In the genomic region with DNA sequence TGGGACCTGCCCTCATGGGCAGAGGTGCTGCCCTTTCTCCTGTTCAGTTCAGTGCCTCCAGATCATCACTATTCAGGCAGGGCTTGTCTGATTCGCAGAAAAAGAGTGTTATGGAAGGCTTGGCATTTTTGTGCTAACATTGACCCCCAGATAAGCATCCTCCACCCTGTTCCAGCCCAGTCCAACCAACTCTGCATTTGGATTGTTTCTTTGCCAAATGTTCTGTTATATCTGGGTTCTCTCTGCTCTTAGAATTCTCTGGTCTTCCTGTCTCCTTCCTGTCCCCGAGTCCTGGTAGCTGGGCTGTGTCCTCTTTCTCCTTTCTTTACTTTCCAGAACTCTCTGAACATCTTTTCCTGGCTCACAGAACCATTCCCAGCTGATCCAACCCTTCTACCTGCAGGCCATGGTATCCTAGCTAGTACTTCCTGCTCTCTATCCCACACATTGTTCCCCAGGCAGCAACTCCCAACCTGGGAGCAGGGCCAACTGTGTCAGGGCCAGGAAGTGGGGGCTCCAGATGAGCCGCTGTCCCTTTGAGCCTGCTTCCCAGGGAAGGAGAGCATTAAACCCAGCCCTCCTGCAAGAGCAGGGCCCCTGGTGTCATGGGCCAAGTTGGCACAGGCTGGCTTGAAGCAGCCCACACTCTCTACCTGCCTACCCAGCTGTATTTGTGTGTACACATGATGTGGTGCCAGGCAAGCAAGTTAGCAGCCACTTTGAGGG, we compare ENCODE assay signal across 18 cellular contexts.
A peak's percentile ranks its signal among the peaks of the same experiment; 100 is the strongest.
DNase-seq lines count a peak whose midpoint lies in the region; ATAC-seq and TF ChIP-seq lines count a peak whose summit lies in the region.
"Had no signal": no experiment of that assay in that cellular context is flagged by ENCODE, and none has a peak within 500 bp of the region (broad histone marks: within the 10 kb centered on the region; RNA-seq: fewer than 3 reads in every experiment).

No MANE protein-coding gene starts in this region.

- intact Hi-C loops in left colon (cut with DNase I, micrococcal nuclease) = no loop called here
- intact Hi-C loops in aorta (cut with DNase I) = no loop called here

- peaks cover 3% of the 10 kb centered on the region for H3K27me3 Mint-ChIP-seq in glutamatergic neuron (ENCODE audit: unreplicated experiment)
- H3K27me3 Mint-ChIP-seq: activated CD8-positive, alpha-beta memory T cell treated with anti-CD3 and anti-CD28 coated beads, Interleukin-2, amount 10 ng/mL, durations not matched to agents 7 days and 5 days; stimulated activated naive CD8-positive, alpha-beta T cell treated with anti-CD3 and anti-CD28 coated beads, Interleukin-15, amount 100 ng/mL, for 72 hours had no signal

- peaks cover 10% of the 10 kb centered on the region for H3K4me1 Mint-ChIP-seq in glutamatergic neuron (ENCODE audit: low read depth, unreplicated experiment)
- H3K4me1 Mint-ChIP-seq: activated CD8-positive, alpha-beta memory T cell treated with anti-CD3 and anti-CD28 coated beads, Interleukin-2, amount 10 ng/mL, durations not matched to agents 7 days and 5 days; memory B cell; stimulated activated naive CD8-positive, alpha-beta T cell treated with anti-CD3 and anti-CD28 coated beads, Interleukin-15, amount 100 ng/mL, for 72 hours had no signal

- H3K4me1 ChIP-seq in aorta (ENCODE audit: control insufficient read depth in 1 of 2, insufficient read depth in 2 of 2, low read length in 2 of 2) = no peaks in the 10 kb centered on the region
- H3K4me1 ChIP-seq: gastrocnemius medialis, vagina had no signal

- H3K36me3 ChIP-seq in aorta (ENCODE audit: control insufficient read depth in 1 of 2, insufficient read depth in 2 of 2, low read length in 1 of 2) = no peaks in the 10 kb centered on the region
- H3K36me3 ChIP-seq: gastrocnemius medialis, vagina had no signal

- no peak overlapping the region for H3K4me3 ChIP-seq in aorta (ENCODE audit: low read length in 2 of 2)
- H3K4me3 ChIP-seq: gastrocnemius medialis, vagina had no signal

- POLR2A ChIA-PET in HEK293T (lab: Yijun Ruan, JAX) = no interaction called here

- ATAC-seq in left colon (peak; percentile 53), aorta (ENCODE audit: low FRiP score) (no peak)
- ATAC-seq: activated CD4-positive, CD25-positive, alpha-beta regulatory T cell treated with anti-CD3 and anti-CD28 coated beads, Interleukin-2, amount 50 U/mL, for 24 hours; activated CD8-positive, alpha-beta memory T cell treated with anti-CD3 and anti-CD28 coated beads, Interleukin-2, amount 10 ng/mL, durations not matched to agents 7 days and 5 days; gastrocnemius medialis; stimulated activated naive CD8-positive, alpha-beta T cell treated with anti-CD3 and anti-CD28 coated beads, Interleukin-15, amount 100 ng/mL, for 72 hours had no signal

- H3K4me3 Mint-ChIP-seq in glutamatergic neuron (ENCODE audit: unreplicated experiment) = no peak overlapping the region
- H3K4me3 Mint-ChIP-seq: activated CD8-positive, alpha-beta memory T cell treated with anti-CD3 and anti-CD28 coated beads, Interleukin-2, amount 10 ng/mL, durations not matched to agents 7 days and 5 days; memory B cell; nephron progenitor cell; stimulated activated naive CD8-positive, alpha-beta T cell treated with anti-CD3 and anti-CD28 coated beads, Interleukin-15, amount 100 ng/mL, for 72 hours had no signal

- peaks cover 5% of the 10 kb centered on the region for H3K9me3 Mint-ChIP-seq in glutamatergic neuron (ENCODE audit: unreplicated experiment)
- H3K9me3 Mint-ChIP-seq: memory B cell had no signal

- no peak overlapping the region for H3K27ac Mint-ChIP-seq in glutamatergic neuron (ENCODE audit: unreplicated experiment)
- H3K27ac Mint-ChIP-seq: activated CD8-positive, alpha-beta memory T cell treated with anti-CD3 and anti-CD28 coated beads, Interleukin-2, amount 10 ng/mL, durations not matched to agents 7 days and 5 days; memory B cell; nephron progenitor cell; stimulated activated naive CD8-positive, alpha-beta T cell treated with anti-CD3 and anti-CD28 coated beads, Interleukin-15, amount 100 ng/mL, for 72 hours had no signal

- no peak for TF ChIP-seq CTCF in VCaP (conservative IDR thresholded peaks at IDR 0.05)
- TF ChIP-seq CTCF in glutamatergic neuron (IDR thresholded peaks at IDR 0.05; ENCODE audit: partially characterized antibody, unreplicated experiment) = no peak

- H3K27ac ChIP-seq in VCaP (peak overlapping the region; percentile 51), aorta (ENCODE audit: low read depth in 1 of 2, low read length in 2 of 2) (no peak overlapping the region)
- H3K27ac ChIP-seq: gastrocnemius medialis, vagina had no signal

- peak; percentile 16 for DNase-seq in COLO668 (lab: John Stamatoyannopoulos, UW; ENCODE audit: unreplicated experiment)
- peak; percentile 93 for DNase-seq in NCI-H1092 treated with DMSO at 0.1 percent for 48 hours (lab: John Stamatoyannopoulos, UW)
- peak in 1 of 2 donors; percentile 8 for DNase-seq in left colon
- DNase-seq in glutamatergic neuron = no peak
- DNase-seq in aorta = no peak
- no peak for DNase-seq in HEK293T (ENCODE audit: extremely low spot score)
- no peak for DNase-seq in activated naive CD4-positive, alpha-beta T cell (lab: John Stamatoyannopoulos, UW)
- DNase-seq: activated CD8-positive, alpha-beta memory T cell treated with anti-CD3 and anti-CD28 coated beads, Interleukin-2, amount 10 ng/mL, durations not matched to agents 7 days and 5 days; gastrocnemius medialis; NCI-H2171; nephron progenitor cell; SHP77 treated with DMSO at 0.1 percent for 48 hours; stimulated activated naive CD8-positive, alpha-beta T cell treated with anti-CD3 and anti-CD28 coated beads, Interleukin-15, amount 100 ng/mL, for 72 hours; T-helper 2 cell had no signal

- WGBS in aorta, 2 donors = 41 to 54% methylated on average over 3 of the region's 3 CpGs

- CTCF ChIA-PET in HEK293T (lab: Yijun Ruan, JAX) = no interaction called here

- peaks cover 2% of the 10 kb centered on the region for H3K9me3 ChIP-seq in aorta (ENCODE audit: control insufficient read depth, low read length)
- H3K9me3 ChIP-seq: gastrocnemius medialis, vagina had no signal

- H3K27me3 ChIP-seq in aorta (ENCODE audit: control insufficient read depth in 1 of 2, insufficient read depth in 2 of 2, low read length in 1 of 2) = peaks cover 0 to 3% of the 10 kb centered on the region in 2 donors
- H3K27me3 ChIP-seq: gastrocnemius medialis, vagina had no signal

- H3K36me3 Mint-ChIP-seq in glutamatergic neuron (ENCODE audit: unreplicated experiment) = peaks cover 3% of the 10 kb centered on the region
- H3K36me3 Mint-ChIP-seq: activated CD8-positive, alpha-beta memory T cell treated with anti-CD3 and anti-CD28 coated beads, Interleukin-2, amount 10 ng/mL, durations not matched to agents 7 days and 5 days; memory B cell had no signal

TF ChIP-seq in HEK293T, 16 proteins besides CTCF, POLR2A, EP300 and RAD21:
- TF ChIP-seq SP1 (IDR thresholded peaks at IDR 0.05) = no peak

Comparison
In these comparisons a context has a peak if more than half of its experiments do, and no peak if none do; other contexts are left out.
1. DNase-seq: peak in COLO668 (single experiment) and NCI-H1092 treated with DMSO at 0.1 percent for 48 hours (single experiment); none in glutamatergic neuron (single experiment), aorta (0 of 2), HEK293T (single experiment) and activated naive CD4-positive, alpha-beta T cell (0 of 4).